13 cellular contexts compared by ENCODE assay signal in the genomic region with DNA sequence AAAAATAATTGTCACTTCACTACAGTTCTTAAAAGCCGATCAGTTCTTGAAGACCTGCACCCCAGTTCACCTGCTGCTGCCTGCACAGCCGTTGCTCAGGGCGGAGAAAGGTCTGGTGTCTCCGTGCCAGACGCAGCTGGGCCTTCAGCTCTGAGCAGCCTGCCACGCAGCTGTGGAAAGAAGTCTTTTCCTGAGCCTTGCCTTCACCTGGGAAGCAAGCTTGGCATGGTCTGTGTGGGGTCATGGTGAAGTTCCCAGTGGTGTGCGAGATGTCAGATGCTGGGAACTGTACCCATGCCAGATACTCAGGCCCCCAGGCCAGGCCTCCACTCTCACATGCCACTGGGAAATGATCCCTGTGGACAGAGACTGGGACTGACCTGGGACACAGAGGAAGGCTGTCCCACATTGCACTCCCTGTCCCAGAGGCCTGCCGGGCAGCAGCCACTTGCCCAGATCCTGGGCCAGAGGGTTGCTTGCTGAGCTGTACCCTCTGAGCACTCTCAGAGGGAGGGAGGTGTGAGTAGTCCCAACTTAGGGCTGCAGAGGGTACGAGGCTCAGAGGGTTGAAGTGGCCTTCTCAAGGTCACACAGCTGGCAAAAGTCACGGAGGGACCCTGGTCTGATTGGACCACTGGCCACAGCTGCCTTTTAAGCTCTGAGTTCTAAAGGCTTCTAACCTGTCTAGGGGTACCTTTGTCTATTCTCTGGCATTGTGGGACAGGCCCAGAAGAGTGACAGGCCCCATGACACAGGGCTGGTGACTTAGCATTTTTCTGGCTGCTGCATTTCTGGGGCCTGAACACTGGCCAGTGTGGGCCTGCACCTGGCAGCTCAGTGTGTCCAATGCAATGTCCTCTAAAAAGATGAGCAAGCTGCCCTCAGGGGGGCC. TPM values are rescaled to one million over a fixed set of nuclear protein-coding genes. Genes with fewer than 3 reads are reported as not detected.
A peak's percentile ranks its signal among the peaks of the same experiment; 100 is the strongest.
DNase-seq lines count a peak whose midpoint lies in the region; ATAC-seq and TF ChIP-seq lines count a peak whose summit lies in the region.
"Had no signal": no experiment of that assay in that cellular context is flagged by ENCODE, and none has a peak within 500 bp of the region (broad histone marks: within the 10 kb centered on the region; RNA-seq: fewer than 3 reads in every experiment).

No MANE protein-coding gene starts in this region.

- ATAC-seq in central memory CD8-positive, alpha-beta T cell (replicated peaks; ENCODE audit: extremely low read depth, poor library complexity, severe bottlenecking): no peak
- no peak for ATAC-seq in GM18511 (IDR thresholded peaks at IDR 0.05; ENCODE audit: unreplicated experiment)

- no peak for TF ChIP-seq RAD21 in liver (IDR thresholded peaks at IDR 0.05)

- H3K9ac ChIP-seq in liver (ENCODE audit: low read depth in 1 of 2, low read length in 2 of 2): peak overlapping the region in 1 of 2 donors; percentile 5

- TF ChIP-seq CTCF in liver (IDR thresholded peaks at IDR 0.05; ENCODE audit: low read depth, low read length, missing input control) (no peak), type B pancreatic cell (conservative IDR thresholded peaks at IDR 0.05) (no peak), esophagus muscularis mucosa (IDR thresholded peaks at IDR 0.05) (no peak)

- 81% methylated on average over 10 of the region's 10 CpGs for WGBS in liver
- 93% methylated on average over 9 of the region's 10 CpGs for WGBS in esophagus muscularis mucosa

- TF ChIP-seq EP300 in esophagus muscularis mucosa (IDR thresholded peaks at IDR 0.05): no peak

- no peak overlapping the region for H3K4me3 ChIP-seq in liver (ENCODE audit: low read depth in 1 of 3, low read length in 3 of 3)
- no peak overlapping the region for H3K4me3 ChIP-seq in esophagus muscularis mucosa

- H3K27me3 Mint-ChIP-seq in activated naive CD8-positive, alpha-beta T cell: no peaks in the 10 kb centered on the region
- H3K27me3 Mint-ChIP-seq in activated naive CD8-positive, alpha-beta T cell treated with anti-CD3 and anti-CD28 coated beads for 36 hours: no peaks in the 10 kb centered on the region
- no peaks in the 10 kb centered on the region for H3K27me3 Mint-ChIP-seq in central memory CD8-positive, alpha-beta T cell
- no peaks in the 10 kb centered on the region for H3K27me3 Mint-ChIP-seq in type B pancreatic cell

- intact Hi-C loops in esophagus muscularis mucosa (cut with DNase I): no loop called here

- DNase-seq in activated naive CD8-positive, alpha-beta T cell treated with anti-CD3 and anti-CD28 coated beads for 36 hours: no peak
- no peak for DNase-seq in central memory CD8-positive, alpha-beta T cell (ENCODE audit: low spot score in 2 of 2)
- DNase-seq in type B pancreatic cell (ENCODE audit: extremely low spot score, unreplicated experiment): no peak
- DNase-seq in NCI-H1930 (lab: John Stamatoyannopoulos, UW): no peak
- no peak for DNase-seq in esophagus muscularis mucosa (ENCODE audit: extremely low spot score)
- DNase-seq: activated CD4-positive, CD25-positive, alpha-beta regulatory T cell treated with anti-CD3 and anti-CD28 coated beads, Interleukin-2, amount 50 U/mL, for 72 hours; activated effector memory CD4-positive, alpha-beta T cell treated with Interleukin-2 at 50 U/mL for 16 hours; central memory CD4-positive, alpha-beta T cell; DMS53; stimulated activated CD8-positive, alpha-beta memory T cell treated with anti-CD3 and anti-CD28 coated beads, Interleukin-4, amount 100 ng/mL, for 48 hours had no signal

- H3K27me3 ChIP-seq in liver (ENCODE audit: control insufficient read depth in 4 of 4, insufficient read depth in 4 of 4, low read length in 3 of 4) (no peaks in the 10 kb centered on the region), esophagus muscularis mucosa (no peaks in the 10 kb centered on the region)

- H3K36me3 ChIP-seq in liver (ENCODE audit: control insufficient read depth in 4 of 4, insufficient read depth in 3 of 4, low read depth in 1 of 4, low read length in 3 of 4) (peaks cover 2 to 4% (median 4%) of the 10 kb centered on the region in 4 donors), esophagus muscularis mucosa (peaks cover 16 to 51% (median 34%) of the 10 kb centered on the region in 4 donors)

- H3K4me1 ChIP-seq in liver (ENCODE audit: control insufficient read depth in 4 of 4, insufficient read depth in 4 of 4, low read length in 3 of 4): peaks cover 7 to 17% (median 11%) of the 10 kb centered on the region in 4 donors
- peaks cover under 1 to 26% (median 8%) of the 10 kb centered on the region in 4 donors for H3K4me1 ChIP-seq in esophagus muscularis mucosa

- H3K9me3 ChIP-seq in liver (ENCODE audit: control insufficient read depth in 4 of 4, low read length in 3 of 4) (no peaks in the 10 kb centered on the region), esophagus muscularis mucosa (peaks cover 0 to 4% (median 0%) of the 10 kb centered on the region in 4 donors)

- H3K4me1 Mint-ChIP-seq in activated naive CD8-positive, alpha-beta T cell (ENCODE audit: low read depth): peaks cover 61% of the 10 kb centered on the region
- H3K4me1 Mint-ChIP-seq in activated naive CD8-positive, alpha-beta T cell treated with anti-CD3 and anti-CD28 coated beads for 36 hours: peaks cover 43% of the 10 kb centered on the region
- H3K4me1 Mint-ChIP-seq in central memory CD8-positive, alpha-beta T cell: peaks cover 53% of the 10 kb centered on the region
- peaks cover 8% of the 10 kb centered on the region for H3K4me1 Mint-ChIP-seq in type B pancreatic cell (ENCODE audit: unreplicated experiment)

- no peak for TF ChIP-seq POLR2A in esophagus muscularis mucosa (IDR thresholded peaks at IDR 0.05; ENCODE audit: low read depth)

- no peak overlapping the region for H3K4me3 Mint-ChIP-seq in activated naive CD8-positive, alpha-beta T cell
- H3K4me3 Mint-ChIP-seq in activated naive CD8-positive, alpha-beta T cell treated with anti-CD3 and anti-CD28 coated beads for 36 hours: no peak overlapping the region
- peak overlapping the region; percentile 1 for H3K4me3 Mint-ChIP-seq in central memory CD8-positive, alpha-beta T cell
- no peak overlapping the region for H3K4me3 Mint-ChIP-seq in type B pancreatic cell

- peak overlapping the region; percentile 47 to 74 for H3K27ac ChIP-seq in liver (ENCODE audit: low read depth in 1 of 2, low read length in 2 of 2)
- H3K27ac ChIP-seq in esophagus muscularis mucosa (replicated peaks in 1 of 4): no peak overlapping the region

- peaks cover 9% of the 10 kb centered on the region for H3K36me3 Mint-ChIP-seq in activated naive CD8-positive, alpha-beta T cell
- peaks cover 38% of the 10 kb centered on the region for H3K36me3 Mint-ChIP-seq in activated naive CD8-positive, alpha-beta T cell treated with anti-CD3 and anti-CD28 coated beads for 36 hours
- peaks cover 41% of the 10 kb centered on the region for H3K36me3 Mint-ChIP-seq in central memory CD8-positive, alpha-beta T cell (ENCODE audit: insufficient read depth)
- peaks cover 9% of the 10 kb centered on the region for H3K36me3 Mint-ChIP-seq in type B pancreatic cell

- H3K9me3 Mint-ChIP-seq in activated naive CD8-positive, alpha-beta T cell (ENCODE audit: low read depth): no peaks in the 10 kb centered on the region
- peaks cover 2% of the 10 kb centered on the region for H3K9me3 Mint-ChIP-seq in activated naive CD8-positive, alpha-beta T cell treated with anti-CD3 and anti-CD28 coated beads for 36 hours
- no peaks in the 10 kb centered on the region for H3K9me3 Mint-ChIP-seq in central memory CD8-positive, alpha-beta T cell
- H3K9me3 Mint-ChIP-seq in type B pancreatic cell: no peaks in the 10 kb centered on the region

- peak overlapping the region; percentile 61 for H3K27ac Mint-ChIP-seq in activated naive CD8-positive, alpha-beta T cell
- no peak overlapping the region for H3K27ac Mint-ChIP-seq in activated naive CD8-positive, alpha-beta T cell treated with anti-CD3 and anti-CD28 coated beads for 36 hours
- peak overlapping the region; percentile 44 for H3K27ac Mint-ChIP-seq in central memory CD8-positive, alpha-beta T cell (ENCODE audit: low read depth)
- H3K27ac Mint-ChIP-seq in type B pancreatic cell: peak overlapping the region; percentile 64

TF ChIP-seq in liver, 16 proteins besides CTCF, POLR2A, EP300 and RAD21:
- peak in 1 of 2 donors; percentile 17 for TF ChIP-seq RXRA (IDR thresholded peaks at IDR 0.05)
- TF ChIP-seq FOXA2 (IDR thresholded peaks at IDR 0.05): no peak

RNA-seq across cellular contexts. Expression of a gene that starts 55.4 kb away (rescaled TPM):
- 100 to 1,000 TPM; 110 to 111 TPM for total RNA-seq in activated naive CD8-positive, alpha-beta T cell treated with anti-CD3 and anti-CD28 coated beads for 36 hours
- total RNA-seq in liver (10 to 100 TPM; 64.6 to 77.1 TPM), type B pancreatic cell (ENCODE audit: low replicate concordance) (38.6 and 58.2 TPM in 2 replicates), esophagus muscularis mucosa (100 to 1,000 TPM in 1 of 4 donors, 10 to 100 TPM in 3; 57.3 to 109 (median 74.2) TPM)
- 10 to 100 TPM; 17.4 to 50.5 TPM for polyA plus RNA-seq in liver

Comparison
In these comparisons a context has a peak if more than half of its experiments do, and no peak if none do; other contexts are left out.
1. H3K27ac ChIP-seq: peak in liver (2 of 2); none in esophagus muscularis mucosa (0 of 4).